In genomic region chr2:671787-672605, GRCh38 we compare ENCODE assay signal across 20 cellular contexts. TPM values are rescaled to one million over a fixed set of nuclear protein-coding genes. Genes with fewer than 3 reads are reported as not detected.
DNase-seq lines count a peak whose midpoint lies in the region; ATAC-seq, FAIRE-seq and TF ChIP-seq lines count a peak whose summit lies in the region.
"Had no signal": no experiment of that assay in that cellular context is flagged by ENCODE, and none has a peak within 500 bp of the region (broad histone marks: within the 10 kb centered on the region; RNA-seq: fewer than 3 reads in every experiment).

No MANE protein-coding gene starts in this region.

- no peaks in the 10 kb centered on the region for H3K27me3 Mint-ChIP-seq in endodermal cell (ENCODE audit: insufficient read depth)

- H3K4me1 ChIP-seq in left ventricle myocardium inferior (peaks cover 23% of the 10 kb centered on the region), OCI-LY1 (ENCODE audit: insufficient read depth, low read length, severe bottlenecking) (peaks cover 45% of the 10 kb centered on the region), endodermal cell (ENCODE audit: control insufficient read depth, insufficient read depth, low read length) (no peaks in the 10 kb centered on the region)

- H3K9me3 ChIP-seq in left ventricle myocardium inferior (replicated peaks) (no peaks in the 10 kb centered on the region), OCI-LY1 (ENCODE audit: low read length) (0 out of 2 replicates have a peak, but pooled peaks cover 6% of the 10 kb centered on the region), endodermal cell (ENCODE audit: control insufficient read depth, low read length) (peaks cover 7% of the 10 kb centered on the region)

- no peaks in the 10 kb centered on the region for H3K9me2 ChIP-seq in OCI-LY1 (ENCODE audit: low read depth, low read length)

- TF ChIP-seq CTCF in left ventricle myocardium inferior (IDR thresholded peaks at IDR 0.05; ENCODE audit: borderline replicate concordance): no peak
- no peak for TF ChIP-seq CTCF in OCI-LY1 (IDR thresholded peaks at IDR 0.05; ENCODE audit: low read length)
- TF ChIP-seq CTCF in endodermal cell (conservative IDR thresholded peaks at IDR 0.05): no peak

- no peak overlapping the region for H3K4me2 ChIP-seq in OCI-LY1 (ENCODE audit: low read length)

- H3F3A ChIP-seq in OCI-LY1 (ENCODE audit: insufficient read depth, low read length): no peaks in the 10 kb centered on the region; the same call in 1 of the 2 replicates

- H3K79me2 ChIP-seq in OCI-LY1 (ENCODE audit: insufficient read depth, low read length): peaks cover 6% of the 10 kb centered on the region; the same call in 1 of the 2 replicates

- no peaks in the 10 kb centered on the region for H4K20me1 ChIP-seq in OCI-LY1 (ENCODE audit: insufficient read depth, low read length)

- 88 to 91% methylated on average over 15 to 17 of the region's 18 CpGs for WGBS in endodermal cell (ENCODE audit: insufficient coverage in 1 of 2, insufficient read length in 1 of 2), 2 experiments

- no peak overlapping the region for H2AFZ ChIP-seq in OCI-LY1 (ENCODE audit: low read length)

- no peak for FAIRE-seq in GM19239 (lab: Jason Lieb, UNC)
- FAIRE-seq: D721Med, G401.6, GM12892, H54 had no signal

- H3K36me3 ChIP-seq in left ventricle myocardium inferior (peaks cover 58% of the 10 kb centered on the region), OCI-LY1 (ENCODE audit: insufficient read depth, low read length) (peaks cover 65% of the 10 kb centered on the region), endodermal cell (ENCODE audit: control insufficient read depth, insufficient read depth, low read length) (peaks cover 55% of the 10 kb centered on the region)

- H3K4me3 ChIP-seq in left ventricle myocardium inferior: no peak overlapping the region
- no peak overlapping the region for H3K4me3 ChIP-seq in OCI-LY1 (ENCODE audit: low read depth, low read length, poor library complexity, severe bottlenecking)
- H3K4me3 ChIP-seq in endodermal cell (ENCODE audit: low read length): no peak overlapping the region

- H3K4me3 Mint-ChIP-seq in endodermal cell: no peak overlapping the region
- H3K4me3 Mint-ChIP-seq: CD14-positive monocyte; CD8-positive, alpha-beta T cell had no signal

- H3K27ac ChIP-seq in left ventricle myocardium inferior (replicated peaks): peak overlapping the region; percentile 19
- H3K27ac ChIP-seq in OCI-LY1 (ENCODE audit: low read depth, low read length, poor library complexity, severe bottlenecking): peak overlapping the region; percentile 29
- H3K27ac ChIP-seq in endodermal cell (ENCODE audit: low read depth, low read length): no peak overlapping the region

- H3K27ac Mint-ChIP-seq in endodermal cell: no peak overlapping the region
- H3K27ac Mint-ChIP-seq: CD8-positive, alpha-beta T cell had no signal

- intact Hi-C loops in left ventricle myocardium inferior (cut with micrococcal nuclease): no loop called here
- intact Hi-C loops in left cardiac atrium (cut with DNase I): no loop called here

- ATAC-seq in left cardiac atrium (no peak), GM19397 (IDR thresholded peaks at IDR 0.05; ENCODE audit: unreplicated experiment) (no peak)
- ATAC-seq: CD8-positive, alpha-beta T cell; HCT116 had no signal

- peaks cover 40% of the 10 kb centered on the region for H3K36me3 Mint-ChIP-seq in endodermal cell (ENCODE audit: low read depth)

- H3K4me1 Mint-ChIP-seq in endodermal cell: peaks cover 7% of the 10 kb centered on the region

- peaks cover 5% of the 10 kb centered on the region for H3K9me3 Mint-ChIP-seq in endodermal cell
- H3K9me3 Mint-ChIP-seq: CD8-positive, alpha-beta T cell had no signal

- H3K9ac ChIP-seq in OCI-LY1 (ENCODE audit: low read length) (no peak overlapping the region), endodermal cell (ENCODE audit: extremely low read depth, low read length, poor library complexity, severe bottlenecking) (no peak overlapping the region)

- DNase-seq in left ventricle myocardium inferior (no peak), left cardiac atrium (no peak), endodermal cell (peak; percentile 33), NCI-H128 (lab: John Stamatoyannopoulos, UW; ENCODE audit: unreplicated experiment) (no peak), GOT3 (lab: John Stamatoyannopoulos, UW) (no peak), GM19239 (ENCODE audit: insufficient read length, low spot score) (no peak)
- DNase-seq: ACHN; CD8-positive, alpha-beta T cell; COR-L47; DMS153; DMS79 treated with DMSO at 0.1 percent for 48 hours; EL had no signal

- H3K27me3 ChIP-seq in left ventricle myocardium inferior (ENCODE audit: low read depth) (no peaks in the 10 kb centered on the region), OCI-LY1 (ENCODE audit: insufficient read depth, low read length) (no peaks in the 10 kb centered on the region), endodermal cell (ENCODE audit: control insufficient read depth, insufficient read depth, low read length, poor library complexity, severe bottlenecking) (no peaks in the 10 kb centered on the region)

RNA-seq across cellular contexts. Expression of gene TMEM18, which starts 5.2 kb away (rescaled TPM):
- total RNA-seq in left ventricle myocardium inferior (10.4 TPM), left cardiac atrium (10 to 100 TPM; 12.2 to 16.1 TPM), endodermal cell (10 to 100 TPM; 19.9 to 20.1 TPM)
- polyA plus RNA-seq in endodermal cell (2013, experiment 1 of 2): 28.9 TPM
- 25.7 TPM for polyA plus RNA-seq in endodermal cell (2013, experiment 2 of 2)
